ENCODE assay signal across 16 cellular contexts in the genomic region with DNA sequence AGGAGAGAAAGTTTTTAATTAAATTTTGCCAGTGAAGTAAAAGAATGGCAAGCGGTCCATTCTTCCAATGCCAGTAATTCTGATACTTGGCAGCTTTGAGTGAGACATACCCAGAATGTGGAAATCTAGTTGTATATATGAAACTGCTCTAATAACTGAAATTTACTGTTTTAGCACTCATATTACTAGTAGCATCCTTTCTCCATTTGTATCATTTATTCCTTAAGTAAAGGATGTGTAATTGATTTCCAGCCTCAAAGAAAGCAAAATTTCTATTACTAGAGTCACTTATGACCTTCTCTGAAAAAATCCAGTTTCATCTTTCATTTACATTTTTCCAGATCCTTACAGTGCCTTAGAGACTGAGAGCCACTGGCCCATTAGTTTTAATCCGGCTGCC.
DNase-seq lines count a peak whose midpoint lies in the region; ATAC-seq and TF ChIP-seq lines count a peak whose summit lies in the region.
"Had no signal": no experiment of that assay in that cellular context is flagged by ENCODE, and none has a peak within 500 bp of the region (broad histone marks: within the 10 kb centered on the region; RNA-seq: fewer than 3 reads in every experiment).

No MANE protein-coding gene starts in this region.

- BruUV-seq in Calu3 (replicated peaks; lab: Mats Ljungman, UMichigan) = no TSS peak

- peaks cover 46% of the 10 kb centered on the region for H3K36me3 ChIP-seq in CD4-positive, CD25-positive, alpha-beta regulatory T cell (ENCODE audit: control insufficient read depth, insufficient read depth, low read length)

- intact Hi-C loops in activated CD8-positive, alpha-beta T cell treated with anti-CD3 and anti-CD28 coated beads for 36 hours (cut with micrococcal nuclease) = no loop called here
- intact Hi-C loops in activated T-helper 1 cell treated with anti-CD3 and anti-CD28 coated beads, Interleukin-12 subunit alpha, Interleukin-12 subunit beta, Interleukin-2, Interleukin-4 antibody, amounts not matched to agents 30 ng/mL and 10 ng/mL and 1 ng/mL, durations not matched to agents 14 hours and 24 hours and 36 hours (cut with micrococcal nuclease) = no loop called here
- intact Hi-C loops in Calu3 (cut with micrococcal nuclease; ENCODE audit: unreplicated experiment) = no loop called here

- H3K4me1 ChIP-seq in CD4-positive, CD25-positive, alpha-beta regulatory T cell (ENCODE audit: control insufficient read depth, insufficient read depth, low read length, poor library complexity, severe bottlenecking) = peaks cover 6% of the 10 kb centered on the region
- H3K4me1 ChIP-seq: BLaER1 treated with 17β-estradiol and CSF1 and Interleukin-3, amounts not matched to agents 10 nM and 100 nM had no signal

- POLR2A ChIA-PET in activated CD8-positive, alpha-beta T cell treated with anti-CD3 and anti-CD28 coated beads for 36 hours (lab: Charles Lee) = no interaction called here
- POLR2A ChIA-PET in activated CD8-positive, alpha-beta T cell treated with anti-CD3 and anti-CD28 coated beads, Interleukin-2, amount 10 ng/mL, durations not matched to agents 7 days and 5 days (lab: Charles Lee) = no interaction called here

- no peak overlapping the region for H3K4me3 Mint-ChIP-seq in activated CD8-positive, alpha-beta T cell treated with anti-CD3 and anti-CD28 coated beads for 36 hours
- H3K4me3 Mint-ChIP-seq in activated CD8-positive, alpha-beta T cell treated with anti-CD3 and anti-CD28 coated beads, Interleukin-2, amount 10 ng/mL, durations not matched to agents 7 days and 5 days = no peak overlapping the region
- no peak overlapping the region for H3K4me3 Mint-ChIP-seq in CD4-positive, CD25-positive, alpha-beta regulatory T cell
- no peak overlapping the region for H3K4me3 Mint-ChIP-seq in activated T-helper 1 cell treated with anti-CD3 and anti-CD28 coated beads, Interleukin-12 subunit alpha, Interleukin-12 subunit beta, Interleukin-2, Interleukin-4 antibody, amounts not matched to agents 30 ng/mL and 10 ng/mL and 1 ng/mL, durations not matched to agents 14 hours and 24 hours and 36 hours
- H3K4me3 Mint-ChIP-seq in memory B cell (no peak overlapping the region), HFFc6 (no peak overlapping the region), Calu3 (ENCODE audit: low read depth, unreplicated experiment) (no peak overlapping the region)
- H3K4me3 Mint-ChIP-seq: CD8-positive, alpha-beta T cell; IgD-negative memory B cell had no signal

- no peaks in the 10 kb centered on the region for H3K9me3 Mint-ChIP-seq in activated CD8-positive, alpha-beta T cell treated with anti-CD3 and anti-CD28 coated beads for 36 hours
- H3K9me3 Mint-ChIP-seq in activated CD8-positive, alpha-beta T cell treated with anti-CD3 and anti-CD28 coated beads, Interleukin-2, amount 10 ng/mL, durations not matched to agents 7 days and 5 days (ENCODE audit: insufficient read depth) = no peaks in the 10 kb centered on the region
- H3K9me3 Mint-ChIP-seq in CD4-positive, CD25-positive, alpha-beta regulatory T cell = no peaks in the 10 kb centered on the region
- H3K9me3 Mint-ChIP-seq in activated T-helper 1 cell treated with anti-CD3 and anti-CD28 coated beads, Interleukin-12 subunit alpha, Interleukin-12 subunit beta, Interleukin-2, Interleukin-4 antibody, amounts not matched to agents 30 ng/mL and 10 ng/mL and 1 ng/mL, durations not matched to agents 14 hours and 24 hours and 36 hours = no peaks in the 10 kb centered on the region
- H3K9me3 Mint-ChIP-seq in memory B cell (no peaks in the 10 kb centered on the region), HFFc6 (no peaks in the 10 kb centered on the region), Calu3 (ENCODE audit: low read depth, unreplicated experiment) (no peaks in the 10 kb centered on the region)
- H3K9me3 Mint-ChIP-seq: CD8-positive, alpha-beta T cell; IgD-negative memory B cell had no signal

- H3K36me3 Mint-ChIP-seq in activated CD8-positive, alpha-beta T cell treated with anti-CD3 and anti-CD28 coated beads for 36 hours (ENCODE audit: low read depth) = peaks cover 50% of the 10 kb centered on the region
- peaks cover 58% of the 10 kb centered on the region for H3K36me3 Mint-ChIP-seq in activated CD8-positive, alpha-beta T cell treated with anti-CD3 and anti-CD28 coated beads, Interleukin-2, amount 10 ng/mL, durations not matched to agents 7 days and 5 days (ENCODE audit: low read depth)
- H3K36me3 Mint-ChIP-seq in CD4-positive, CD25-positive, alpha-beta regulatory T cell = peaks cover 44% of the 10 kb centered on the region
- peaks cover 36% of the 10 kb centered on the region for H3K36me3 Mint-ChIP-seq in activated T-helper 1 cell treated with anti-CD3 and anti-CD28 coated beads, Interleukin-12 subunit alpha, Interleukin-12 subunit beta, Interleukin-2, Interleukin-4 antibody, amounts not matched to agents 30 ng/mL and 10 ng/mL and 1 ng/mL, durations not matched to agents 14 hours and 24 hours and 36 hours (ENCODE audit: low read depth)
- H3K36me3 Mint-ChIP-seq in memory B cell = peaks cover 38% of the 10 kb centered on the region
- H3K36me3 Mint-ChIP-seq in HFFc6 (ENCODE audit: low read depth) = peaks cover 29% of the 10 kb centered on the region
- H3K36me3 Mint-ChIP-seq in Calu3 (ENCODE audit: insufficient read depth, unreplicated experiment) = peaks cover 20% of the 10 kb centered on the region

- H3K27ac ChIP-seq in CD4-positive, CD25-positive, alpha-beta regulatory T cell (ENCODE audit: insufficient read depth, low read length, poor library complexity, severe bottlenecking) = no peak overlapping the region
- H3K27ac ChIP-seq: BLaER1 treated with 17β-estradiol and CSF1 and Interleukin-3, amounts not matched to agents 10 nM and 100 nM had no signal

- no peaks in the 10 kb centered on the region for H3K27me3 Mint-ChIP-seq in activated CD8-positive, alpha-beta T cell treated with anti-CD3 and anti-CD28 coated beads for 36 hours
- H3K27me3 Mint-ChIP-seq in activated CD8-positive, alpha-beta T cell treated with anti-CD3 and anti-CD28 coated beads, Interleukin-2, amount 10 ng/mL, durations not matched to agents 7 days and 5 days (ENCODE audit: low read depth) = no peaks in the 10 kb centered on the region
- no peaks in the 10 kb centered on the region for H3K27me3 Mint-ChIP-seq in CD4-positive, CD25-positive, alpha-beta regulatory T cell
- H3K27me3 Mint-ChIP-seq in activated T-helper 1 cell treated with anti-CD3 and anti-CD28 coated beads, Interleukin-12 subunit alpha, Interleukin-12 subunit beta, Interleukin-2, Interleukin-4 antibody, amounts not matched to agents 30 ng/mL and 10 ng/mL and 1 ng/mL, durations not matched to agents 14 hours and 24 hours and 36 hours (ENCODE audit: insufficient read depth) = no peaks in the 10 kb centered on the region
- H3K27me3 Mint-ChIP-seq in memory B cell (no peaks in the 10 kb centered on the region), HFFc6 (ENCODE audit: insufficient read depth) (no peaks in the 10 kb centered on the region; the same call in 1 of the 2 replicates), Calu3 (ENCODE audit: unreplicated experiment) (no peaks in the 10 kb centered on the region)
- H3K27me3 Mint-ChIP-seq: IgD-negative memory B cell had no signal

- peaks cover 21% of the 10 kb centered on the region for H3K4me1 Mint-ChIP-seq in activated CD8-positive, alpha-beta T cell treated with anti-CD3 and anti-CD28 coated beads for 36 hours (ENCODE audit: low read depth)
- H3K4me1 Mint-ChIP-seq in activated CD8-positive, alpha-beta T cell treated with anti-CD3 and anti-CD28 coated beads, Interleukin-2, amount 10 ng/mL, durations not matched to agents 7 days and 5 days (ENCODE audit: low read depth) = peaks cover 16% of the 10 kb centered on the region
- peaks cover 18 to 32% (median 26%) of the 10 kb centered on the region in 4 donors for H3K4me1 Mint-ChIP-seq in CD4-positive, CD25-positive, alpha-beta regulatory T cell
- peaks cover 27% of the 10 kb centered on the region for H3K4me1 Mint-ChIP-seq in activated T-helper 1 cell treated with anti-CD3 and anti-CD28 coated beads, Interleukin-12 subunit alpha, Interleukin-12 subunit beta, Interleukin-2, Interleukin-4 antibody, amounts not matched to agents 30 ng/mL and 10 ng/mL and 1 ng/mL, durations not matched to agents 14 hours and 24 hours and 36 hours (ENCODE audit: low read depth)
- H3K4me1 Mint-ChIP-seq in memory B cell (no peaks in the 10 kb centered on the region), HFFc6 (ENCODE audit: low read depth) (no peaks in the 10 kb centered on the region; the same call in 1 of the 2 replicates), Calu3 (ENCODE audit: low read depth, unreplicated experiment) (no peaks in the 10 kb centered on the region)

- CTCF ChIA-PET in activated CD8-positive, alpha-beta T cell treated with anti-CD3 and anti-CD28 coated beads for 36 hours (lab: Charles Lee) = no interaction called here
- CTCF ChIA-PET in activated CD8-positive, alpha-beta T cell treated with anti-CD3 and anti-CD28 coated beads, Interleukin-2, amount 10 ng/mL, durations not matched to agents 7 days and 5 days (lab: Charles Lee) = no interaction called here
- CTCF ChIA-PET in Calu3 (lab: Charles Lee) = no interaction called here

- H3K9me3 ChIP-seq in CD4-positive, CD25-positive, alpha-beta regulatory T cell (ENCODE audit: control insufficient read depth in 2 of 2, low read length in 2 of 2) = no peaks in the 10 kb centered on the region
- H3K9me3 ChIP-seq: BLaER1 treated with 17β-estradiol and CSF1 and Interleukin-3, amounts not matched to agents 10 nM and 100 nM had no signal

- peak overlapping the region; percentile 26 for H3K27ac Mint-ChIP-seq in activated CD8-positive, alpha-beta T cell treated with anti-CD3 and anti-CD28 coated beads for 36 hours
- no peak overlapping the region for H3K27ac Mint-ChIP-seq in activated CD8-positive, alpha-beta T cell treated with anti-CD3 and anti-CD28 coated beads, Interleukin-2, amount 10 ng/mL, durations not matched to agents 7 days and 5 days
- H3K27ac Mint-ChIP-seq in CD4-positive, CD25-positive, alpha-beta regulatory T cell = peak overlapping the region in 2 of 3 donors; percentile 9 to 11
- peak overlapping the region; percentile 28 for H3K27ac Mint-ChIP-seq in activated T-helper 1 cell treated with anti-CD3 and anti-CD28 coated beads, Interleukin-12 subunit alpha, Interleukin-12 subunit beta, Interleukin-2, Interleukin-4 antibody, amounts not matched to agents 30 ng/mL and 10 ng/mL and 1 ng/mL, durations not matched to agents 14 hours and 24 hours and 36 hours
- H3K27ac Mint-ChIP-seq in memory B cell (peak overlapping the region; percentile 86), HFFc6 (no peak overlapping the region), Calu3 (ENCODE audit: unreplicated experiment) (no peak overlapping the region)
- H3K27ac Mint-ChIP-seq: IgD-negative memory B cell had no signal

- TF ChIP-seq CTCF in activated CD8-positive, alpha-beta T cell treated with anti-CD3 and anti-CD28 coated beads for 36 hours (IDR thresholded peaks at IDR 0.05) = no peak
- TF ChIP-seq CTCF in HFFc6 (IDR thresholded peaks at IDR 0.05) (no peak), Calu3 (IDR thresholded peaks at IDR 0.05; ENCODE audit: unreplicated experiment) (no peak)

- no peak for DNase-seq in activated CD8-positive, alpha-beta T cell treated with anti-CD3 and anti-CD28 coated beads for 36 hours
- DNase-seq in activated CD8-positive, alpha-beta T cell treated with anti-CD3 and anti-CD28 coated beads, Interleukin-2, amount 10 ng/mL, durations not matched to agents 7 days and 5 days = no peak
- no peak for DNase-seq in CD4-positive, CD25-positive, alpha-beta regulatory T cell
- DNase-seq in activated T-helper 1 cell treated with anti-CD3 and anti-CD28 coated beads, Interleukin-12 subunit alpha, Interleukin-12 subunit beta, Interleukin-2, Interleukin-4 antibody, amounts not matched to agents 30 ng/mL and 10 ng/mL and 1 ng/mL, durations not matched to agents 14 hours and 24 hours and 36 hours (ENCODE audit: low spot score) = no peak
- DNase-seq in memory B cell (ENCODE audit: low spot score in 2 of 2) (no peak), HFFc6 (no peak), Calu3 (no peak)
- DNase-seq: 8988T; CD8-positive, alpha-beta T cell; COR-L47; DND-41; GDM1; HCEC 1CT had no signal

- no peak overlapping the region for H3K4me3 ChIP-seq in CD4-positive, CD25-positive, alpha-beta regulatory T cell (ENCODE audit: low read depth, low read length)
- H3K4me3 ChIP-seq: BLaER1 treated with 17β-estradiol and CSF1 and Interleukin-3, amounts not matched to agents 10 nM and 100 nM had no signal

- H3K27me3 ChIP-seq in CD4-positive, CD25-positive, alpha-beta regulatory T cell (ENCODE audit: control insufficient read depth, insufficient read depth, low read length) = no peaks in the 10 kb centered on the region
- H3K27me3 ChIP-seq: BLaER1 treated with 17β-estradiol and CSF1 and Interleukin-3, amounts not matched to agents 10 nM and 100 nM had no signal

- no peak for ATAC-seq in activated CD8-positive, alpha-beta T cell treated with anti-CD3 and anti-CD28 coated beads for 36 hours
- no peak for ATAC-seq in activated CD8-positive, alpha-beta T cell treated with anti-CD3 and anti-CD28 coated beads, Interleukin-2, amount 10 ng/mL, durations not matched to agents 7 days and 5 days
- ATAC-seq in CD4-positive, CD25-positive, alpha-beta regulatory T cell (ENCODE audit: low read depth in 2 of 2) = no peak
- ATAC-seq in memory B cell (ENCODE audit: low read depth) = no peak
- no peak for ATAC-seq in GM18909 (IDR thresholded peaks at IDR 0.05; ENCODE audit: poor library complexity, unreplicated experiment)
- ATAC-seq: CD8-positive, alpha-beta T cell had no signal

Comparison
In these comparisons a context has a peak if more than half of its experiments do, and no peak if none do; other contexts are left out.
1. H3K27ac Mint-ChIP-seq: peak in activated CD8-positive, alpha-beta T cell treated with anti-CD3 and anti-CD28 coated beads for 36 hours (single experiment), CD4-positive, CD25-positive, alpha-beta regulatory T cell (2 of 3), activated T-helper 1 cell treated with anti-CD3 and anti-CD28 coated beads, Interleukin-12 subunit alpha, Interleukin-12 subunit beta, Interleukin-2, Interleukin-4 antibody, amounts not matched to agents 30 ng/mL and 10 ng/mL and 1 ng/mL, durations not matched to agents 14 hours and 24 hours and 36 hours (single experiment) and memory B cell (single experiment); none in activated CD8-positive, alpha-beta T cell treated with anti-CD3 and anti-CD28 coated beads, Interleukin-2, amount 10 ng/mL, durations not matched to agents 7 days and 5 days (single experiment), HFFc6 (single experiment) and Calu3 (single experiment).